Comparison of ENCODE assay signal across 27 cellular contexts in genomic region chr6:99195986-99196655, GRCh38.
"Had no signal": no experiment of that assay in that cellular context is flagged by ENCODE, and none has a peak within 500 bp of the region (broad histone marks: within the 10 kb centered on the region; RNA-seq: fewer than 3 reads in every experiment).

No MANE protein-coding gene starts in this region.

- H3K4me3 Mint-ChIP-seq: activated CD4-positive, alpha-beta memory T cell treated with anti-CD3 and anti-CD28 coated beads for 36 hours; activated CD4-positive, alpha-beta T cell treated with anti-CD3 and anti-CD28 coated beads, Interleukin-2, amount 10 ng/mL, durations not matched to agents 7 days and 5 days; activated naive CD4-positive, alpha-beta T cell treated with anti-CD3 and anti-CD28 coated beads for 36 hours; activated naive CD8-positive, alpha-beta T cell; activated T-helper 17 cell treated with anti-CD3 and anti-CD28 coated beads, Interleukin-2, amount 50 U/mL, for 72 hours; brain had no signal

- H3K27ac ChIP-seq: SJCRH30, VCaP had no signal

- ATAC-seq: activated T-helper 17 cell treated with anti-CD3 and anti-CD28 coated beads, Interleukin-2, amount 50 U/mL, for 72 hours; Panc1 had no signal

- DNase-seq: activated CD4-positive, alpha-beta memory T cell treated with anti-CD3 and anti-CD28 coated beads for 36 hours; activated CD4-positive, alpha-beta T cell treated with anti-CD3 and anti-CD28 coated beads, Interleukin-2, amount 10 ng/mL, durations not matched to agents 7 days and 5 days; activated CD4-positive, CD25-positive, alpha-beta regulatory T cell; activated CD8-positive, alpha-beta memory T cell treated with anti-CD3 and anti-CD28 coated beads for 24 hours; activated gamma-delta T cell; activated naive CD4-positive, alpha-beta T cell treated with anti-CD3 and anti-CD28 coated beads for 36 hours; activated T-cell treated with anti-CD3 and anti-CD28 coated beads, Interleukin-2, amount 50 U/mL, for 48 hours; amygdala; IMR-90; KG1; NCI-H1048; NCI-H146; NCI-H187 treated with DMSO at 0.1 percent for 48 hours; NCI-H2081 treated with DMSO at 0.1 percent for 48 hours; NCI-H446; NCI-H524 treated with DMSO at 0.1 percent for 48 hours; NCI-H748 treated with DMSO at 0.1 percent for 48 hours; Right ventricle myocardium superior; RPMI8226; SJCRH30; SK-N-SH; T-helper 1 cell had no signal

- H3K36me3 Mint-ChIP-seq: activated CD4-positive, alpha-beta memory T cell treated with anti-CD3 and anti-CD28 coated beads for 36 hours; activated naive CD8-positive, alpha-beta T cell; brain had no signal

- H3K4me1 Mint-ChIP-seq: activated CD4-positive, alpha-beta T cell treated with anti-CD3 and anti-CD28 coated beads, Interleukin-2, amount 10 ng/mL, durations not matched to agents 7 days and 5 days; activated T-helper 17 cell treated with anti-CD3 and anti-CD28 coated beads, Interleukin-2, amount 50 U/mL, for 72 hours; brain had no signal

- H3K9me3 Mint-ChIP-seq: activated CD4-positive, alpha-beta T cell treated with anti-CD3 and anti-CD28 coated beads, Interleukin-2, amount 10 ng/mL, durations not matched to agents 7 days and 5 days; activated T-helper 17 cell treated with anti-CD3 and anti-CD28 coated beads, Interleukin-2, amount 50 U/mL, for 72 hours had no signal

- H3K27ac Mint-ChIP-seq: activated CD4-positive, alpha-beta memory T cell treated with anti-CD3 and anti-CD28 coated beads for 36 hours; activated CD4-positive, alpha-beta T cell treated with anti-CD3 and anti-CD28 coated beads, Interleukin-2, amount 10 ng/mL, durations not matched to agents 7 days and 5 days; activated naive CD4-positive, alpha-beta T cell treated with anti-CD3 and anti-CD28 coated beads for 36 hours; activated naive CD8-positive, alpha-beta T cell; activated T-helper 17 cell treated with anti-CD3 and anti-CD28 coated beads, Interleukin-2, amount 50 U/mL, for 72 hours; brain had no signal
